In genomic region chr3:134799393-134799792, GRCh38 we compare ENCODE assay signal across 2 cellular contexts.
TF ChIP-seq lines count a peak whose summit lies in the region.

No MANE protein-coding gene starts in this region.

TF ChIP-seq in IMR-90, 13 proteins besides CTCF, POLR2A, EP300 and RAD21:
- TF ChIP-seq MXI1 (IDR thresholded peaks at IDR 0.05; ENCODE audit: borderline replicate concordance, low read depth, low read length) (no peak), RCOR1 (IDR thresholded peaks at IDR 0.05; ENCODE audit: insufficient replicate concordance, low read length) (no peak), ELK1 (IDR thresholded peaks at IDR 0.05; ENCODE audit: borderline replicate concordance, low read depth, low read length) (no peak), MAFK (IDR thresholded peaks at IDR 0.05; ENCODE audit: low read depth, low read length) (no peak), MAZ (IDR thresholded peaks at IDR 0.05; ENCODE audit: borderline replicate concordance, low read depth, low read length) (no peak), NFE2L2 (IDR thresholded peaks at IDR 0.05; ENCODE audit: low read depth, low read length) (no peak)
- TF ChIP-seq, protein P1, sequence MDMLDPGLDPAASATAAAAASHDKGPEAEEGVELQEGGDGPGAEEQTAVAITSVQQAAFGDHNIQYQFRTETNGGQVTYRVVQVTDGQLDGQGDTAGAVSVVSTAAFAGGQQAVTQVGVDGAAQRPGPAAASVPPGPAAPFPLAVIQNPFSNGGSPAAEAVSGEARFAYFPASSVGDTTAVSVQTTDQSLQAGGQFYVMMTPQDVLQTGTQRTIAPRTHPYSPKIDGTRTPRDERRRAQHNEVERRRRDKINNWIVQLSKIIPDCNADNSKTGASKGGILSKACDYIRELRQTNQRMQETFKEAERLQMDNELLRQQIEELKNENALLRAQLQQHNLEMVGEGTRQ (IDR thresholded peaks at IDR 0.05; ENCODE audit: low read depth, low read length), result no peak

TF ChIP-seq in HepG2, 621 proteins besides CTCF, POLR2A, EP300 and RAD21:
- TF ChIP-seq GLI4 (CRISPR knock-in tag; IDR thresholded peaks at IDR 0.05; ENCODE audit: borderline replicate concordance), result no peak
- no peak for TF ChIP-seq THAP9 (CRISPR knock-in tag; IDR thresholded peaks at IDR 0.05; ENCODE audit: borderline replicate concordance)
- TF ChIP-seq HNF1A (IDR thresholded peaks at IDR 0.05; ENCODE audit: low read depth), result no peak
- TF ChIP-seq HNF1A (CRISPR knock-in tag; IDR thresholded peaks at IDR 0.05; ENCODE audit: borderline replicate concordance), result no peak
- TF ChIP-seq ZNF576 (CRISPR knock-in tag; IDR thresholded peaks at IDR 0.05), result no peak
- no peak for TF ChIP-seq ESRRA (CRISPR knock-in tag; IDR thresholded peaks at IDR 0.05; ENCODE audit: low read depth)
- TF ChIP-seq ZKSCAN5 (CRISPR knock-in tag; IDR thresholded peaks at IDR 0.05), result no peak
